ENCODE assay signal across 8 cellular contexts in the genomic region with DNA sequence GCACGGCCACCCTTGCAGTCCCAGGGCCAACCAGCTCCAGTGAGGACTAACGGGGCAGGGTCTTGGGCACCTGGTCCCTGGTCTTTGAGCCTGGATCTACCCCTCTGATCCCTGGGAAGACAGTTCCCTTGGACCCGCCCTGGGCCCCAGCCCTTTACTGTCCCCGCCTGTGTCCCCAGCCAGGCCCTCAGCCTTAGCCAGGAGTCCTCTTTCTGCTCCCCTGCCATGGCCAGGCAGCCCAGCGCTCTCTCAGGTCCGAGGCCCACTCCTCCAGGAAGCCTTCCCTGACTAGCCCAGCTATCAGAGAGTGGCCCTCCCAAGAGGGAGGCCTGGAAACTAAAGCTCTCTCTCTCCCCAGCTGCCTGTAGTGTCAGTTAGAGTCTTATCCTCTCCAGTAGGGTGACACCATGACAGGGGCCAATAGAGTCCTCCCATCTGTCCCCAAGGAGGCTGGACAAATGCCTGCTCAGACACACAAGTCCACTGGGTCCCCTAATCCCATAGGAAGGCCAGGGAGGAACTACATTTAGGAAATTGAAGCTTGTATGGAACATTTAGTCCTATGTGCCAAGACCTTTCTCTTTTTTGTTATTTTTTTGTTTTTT.
A peak's percentile ranks its signal among the peaks of the same experiment; 100 is the strongest.
DNase-seq lines count a peak whose midpoint lies in the region; ATAC-seq and TF ChIP-seq lines count a peak whose summit lies in the region.
"Not testable (repeated sequence)": the region's sequence is repeated elsewhere in the genome, so short reads cannot be mapped to it uniquely, and the experiment has no call there.

No MANE protein-coding gene starts in this region.

- intact Hi-C loops in Right ventricle myocardium inferior (cut with DNase I); psoas muscle (cut with DNase I): not testable (repeated sequence)

- no CpG with 5 or more reads among the region's 6 CpGs for WGBS in psoas muscle, 3 donors

- DNase-seq in Right ventricle myocardium inferior (ENCODE audit: missing footprints); psoas muscle: not testable (repeated sequence)

- H3K4me1 ChIP-seq in psoas muscle, result not testable (repeated sequence)

- H3K27me3 ChIP-seq in psoas muscle (ENCODE audit: insufficient read depth in 3 of 3, low read length in 2 of 3), result not testable (repeated sequence)

- not testable (repeated sequence) for H3K36me3 ChIP-seq in psoas muscle (ENCODE audit: insufficient read depth in 1 of 2, low read depth in 1 of 2)

- TF ChIP-seq CTCF in psoas muscle (IDR thresholded peaks at IDR 0.05), result not testable (repeated sequence)

- not testable (repeated sequence) for H3K4me3 ChIP-seq in psoas muscle

- ATAC-seq in GM18517 (IDR thresholded peaks at IDR 0.05; ENCODE audit: unreplicated experiment) (peak; percentile 21), GM19397 (IDR thresholded peaks at IDR 0.05; ENCODE audit: unreplicated experiment) (peak; percentile 22), GM21576 (IDR thresholded peaks at IDR 0.05; ENCODE audit: unreplicated experiment) (peak; percentile 31), HG02798 (IDR thresholded peaks at IDR 0.05; ENCODE audit: poor library complexity, unreplicated experiment) (peak; percentile 44), HG03095 (IDR thresholded peaks at IDR 0.05; ENCODE audit: unreplicated experiment) (peak; percentile 36), HG03457 (IDR thresholded peaks at IDR 0.05; ENCODE audit: unreplicated experiment) (peak; percentile 37), Right ventricle myocardium inferior (peak; percentile 47), psoas muscle (peak in 3 of 4 donors; percentile 17 to 34 (median 26))

- H3K27ac ChIP-seq in psoas muscle, result not testable (repeated sequence)

- H3K9me3 ChIP-seq in psoas muscle, result not testable (repeated sequence)
